In genomic region chr12:129873458-129873857, GRCh38 we compare ENCODE assay signal across 18 cellular contexts. TPM values are rescaled to one million over a fixed set of nuclear protein-coding genes. Genes with fewer than 3 reads are reported as not detected.
DNase-seq lines count a peak whose midpoint lies in the region; TF ChIP-seq lines count a peak whose summit lies in the region.
"Had no signal": no experiment of that assay in that cellular context is flagged by ENCODE, and none has a peak within 500 bp of the region (broad histone marks: within the 10 kb centered on the region; RNA-seq: fewer than 3 reads in every experiment).

No MANE protein-coding gene starts in this region.

- intact Hi-C loops in CD14-positive monocyte (cut with micrococcal nuclease) = no loop called here

- peak overlapping the region; percentile 27 for H3K27ac Mint-ChIP-seq in neural progenitor cell
- no peak overlapping the region for H3K27ac Mint-ChIP-seq in CD14-positive monocyte

- in situ Hi-C loops in brain microvascular endothelial cell (cut with HindIII; ENCODE audit: low pct_ligation_motif_present, low sequenced_read_pairs) = no loop called here

- TF ChIP-seq CTCF in choroid plexus epithelial cell (conservative IDR thresholded peaks at IDR 0.05; ENCODE audit: low read depth, low read length) (no peak), neural progenitor cell (IDR thresholded peaks at IDR 0.05) (no peak), CD14-positive monocyte (IDR thresholded peaks at IDR 0.05) (no peak), brain microvascular endothelial cell (IDR thresholded peaks at IDR 0.05; ENCODE audit: low read depth, low read length, missing control alignments) (no peak)

- H3K27me3 ChIP-seq in HUES6 (ENCODE audit: control insufficient read depth, insufficient read depth, low read length) (no peaks in the 10 kb centered on the region), neural progenitor cell (peaks cover 86% of the 10 kb centered on the region), brain microvascular endothelial cell (replicated peaks) (no peaks in the 10 kb centered on the region)
- H3K27me3 ChIP-seq: SJSA1 had no signal

- H3K4me1 Mint-ChIP-seq in neural progenitor cell (peaks cover 53% of the 10 kb centered on the region), CD14-positive monocyte (no peaks in the 10 kb centered on the region)
- H3K4me1 Mint-ChIP-seq: CD4-positive, alpha-beta memory T cell had no signal

- peak overlapping the region; percentile 74 for H3K4me2 ChIP-seq in neural progenitor cell

- H3K27me3 Mint-ChIP-seq in neural progenitor cell (ENCODE audit: insufficient read depth, low read depth) (peaks cover 7% of the 10 kb centered on the region), CD14-positive monocyte (ENCODE audit: low read depth in 3 of 3) (peaks cover 0 to 3% (median 0%) of the 10 kb centered on the region in 3 donors)
- H3K27me3 Mint-ChIP-seq: CD4-positive, alpha-beta memory T cell had no signal

- peak overlapping the region; percentile 23 for H3K4me3 Mint-ChIP-seq in neural progenitor cell
- no peak overlapping the region for H3K4me3 Mint-ChIP-seq in CD14-positive monocyte
- H3K4me3 Mint-ChIP-seq: CD4-positive, alpha-beta memory T cell had no signal

- no peaks in the 10 kb centered on the region for H3K79me2 ChIP-seq in neural progenitor cell (ENCODE audit: low read depth)

- H3K36me3 Mint-ChIP-seq in neural progenitor cell (peaks cover 10% of the 10 kb centered on the region), CD14-positive monocyte (no peaks in the 10 kb centered on the region)
- H3K36me3 Mint-ChIP-seq: CD4-positive, alpha-beta memory T cell had no signal

- peaks cover 31% of the 10 kb centered on the region for H4K20me1 ChIP-seq in neural progenitor cell (ENCODE audit: low read depth)

- H3K36me3 ChIP-seq in HUES6 (ENCODE audit: control insufficient read depth, insufficient read depth, low read length) = no peaks in the 10 kb centered on the region
- H3K36me3 ChIP-seq in neural progenitor cell = no peaks in the 10 kb centered on the region
- no peaks in the 10 kb centered on the region for H3K36me3 ChIP-seq in brain microvascular endothelial cell (replicated peaks)
- H3K36me3 ChIP-seq: SJSA1 had no signal

- peaks cover 40% of the 10 kb centered on the region for H3F3A ChIP-seq in neural progenitor cell (ENCODE audit: low read depth)

- H3K9me3 Mint-ChIP-seq in neural progenitor cell = peaks cover 10% of the 10 kb centered on the region
- H3K9me3 Mint-ChIP-seq in CD14-positive monocyte = peaks cover 0 to 5% (median 2%) of the 10 kb centered on the region in 7 donors

- H3K27ac ChIP-seq in HUES6 (ENCODE audit: low read depth, low read length) (peak overlapping the region; percentile 69), neural progenitor cell (no peak overlapping the region), brain microvascular endothelial cell (no peak overlapping the region)
- H3K27ac ChIP-seq: SJSA1 had no signal

- H2AFZ ChIP-seq in neural progenitor cell (replicated peaks) = no peak overlapping the region

- peak; percentile 81 for DNase-seq in NCI-H2107 treated with DMSO at 0.1 percent for 48 hours (lab: John Stamatoyannopoulos, UW; ENCODE audit: unreplicated experiment)
- DNase-seq in choroid plexus epithelial cell (ENCODE audit: low read depth) = peak; percentile 8
- peak; percentile 65 for DNase-seq in neural progenitor cell (ENCODE audit: low spot score)
- DNase-seq in stimulated activated naive CD4-positive, alpha-beta T cell treated with Interleukin-2 at 50 U/mL for 16 hours (lab: John Stamatoyannopoulos, UW) = no peak
- no peak for DNase-seq in CD14-positive monocyte (ENCODE audit: low spot score)
- DNase-seq in SW 1271 (lab: John Stamatoyannopoulos, UW) = no peak
- no peak for DNase-seq in brain microvascular endothelial cell
- DNase-seq: ACHN; CD4-positive, alpha-beta memory T cell; DMS79 treated with DMSO at 0.1 percent for 48 hours; GDM1; Kasumi-1; NCI-H1694; NCI-H524 had no signal

- no peak overlapping the region for H3K4me3 ChIP-seq in HUES6 (ENCODE audit: low read depth, low read length)
- no peak overlapping the region for H3K4me3 ChIP-seq in choroid plexus epithelial cell (ENCODE audit: low read depth, low read length)
- H3K4me3 ChIP-seq in neural progenitor cell = peak overlapping the region; percentile 21
- H3K4me3 ChIP-seq in brain microvascular endothelial cell (ENCODE audit: low read depth, low read length) = no peak overlapping the region
- H3K4me3 ChIP-seq: SJSA1 had no signal

- no peak overlapping the region for H3K9ac ChIP-seq in HUES6 (ENCODE audit: low read length)
- H3K9ac ChIP-seq in neural progenitor cell = no peak overlapping the region

- no peaks in the 10 kb centered on the region for H3K9me3 ChIP-seq in HUES6 (ENCODE audit: control insufficient read depth, insufficient read depth, low read depth, low read length)
- H3K9me3 ChIP-seq in neural progenitor cell (ENCODE audit: low read depth) = no peaks in the 10 kb centered on the region

- peaks cover 55% of the 10 kb centered on the region for H3K4me1 ChIP-seq in HUES6 (ENCODE audit: control insufficient read depth, insufficient read depth, low read length)
- H3K4me1 ChIP-seq in neural progenitor cell = peaks cover 38% of the 10 kb centered on the region
- H3K4me1 ChIP-seq: SJSA1 had no signal

RNA-seq across cellular contexts. Expression of gene TMEM132D, which starts 30.4 kb away (rescaled TPM):
- total RNA-seq in neural progenitor cell (ENCODE audit: low replicate concordance) = 1.0 and 1.1 TPM in 2 replicates
- under 1 TPM in 1 of 2 donors, not detected in 1; 0.04 TPM for polyA plus RNA-seq in CD14-positive monocyte
- total RNA-seq: CD4-positive, alpha-beta memory T cell; H4; OCI-LY7; SJSA1 had no signal
- polyA plus RNA-seq: CD4-positive, alpha-beta memory T cell had no signal

Comparison
In these comparisons a context has a peak if more than half of its experiments do, and no peak if none do; other contexts are left out.
1. DNase-seq: peak in NCI-H2107 treated with DMSO at 0.1 percent for 48 hours (single experiment), choroid plexus epithelial cell (single experiment) and neural progenitor cell (single experiment); none in stimulated activated naive CD4-positive, alpha-beta T cell treated with Interleukin-2 at 50 U/mL for 16 hours (single experiment), CD14-positive monocyte (single experiment), SW 1271 (0 of 2) and brain microvascular endothelial cell (single experiment).